In the genomic region with DNA sequence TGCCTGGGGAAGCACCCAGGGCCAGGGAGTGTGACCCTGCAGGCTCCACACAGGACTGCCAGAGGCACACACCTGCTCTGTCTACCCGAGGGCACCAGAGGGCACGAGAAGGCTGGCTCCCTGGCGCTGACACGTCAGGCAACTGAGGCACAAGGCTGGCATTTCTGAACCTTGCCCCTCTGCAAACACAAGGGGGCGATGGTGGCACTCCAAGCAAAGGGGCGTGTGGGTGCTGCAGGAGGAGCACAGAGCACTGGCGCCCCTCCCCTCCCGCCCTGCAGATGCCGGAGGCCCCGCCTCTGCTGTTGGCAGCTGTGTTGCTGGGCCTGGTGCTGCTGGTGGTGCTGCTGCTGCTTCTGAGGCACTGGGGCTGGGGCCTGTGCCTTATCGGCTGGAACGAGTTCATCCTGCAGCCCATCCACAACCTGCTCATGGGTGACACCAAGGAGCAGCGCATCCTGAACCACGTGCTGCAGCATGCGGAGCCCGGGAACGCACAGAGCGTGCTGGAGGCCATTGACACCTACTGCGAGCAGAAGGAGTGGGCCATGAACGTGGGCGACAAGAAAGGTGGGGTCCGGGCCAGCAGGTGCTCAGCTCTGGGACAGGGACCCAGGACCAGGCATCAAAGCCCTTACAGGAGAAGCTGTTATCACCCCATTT, we compare ENCODE assay signal across 8 cellular contexts. TPM values are rescaled to one million over a fixed set of nuclear protein-coding genes. Genes with fewer than 3 reads are reported as not detected.
A peak's percentile ranks its signal among the peaks of the same experiment; 100 is the strongest.
DNase-seq lines count a peak whose midpoint lies in the region; ATAC-seq and TF ChIP-seq lines count a peak whose summit lies in the region.

No MANE protein-coding gene starts in this region.

- DNase-seq in A673 (ENCODE audit: low spot score) (peak; percentile 96), NCI-H460 (ENCODE audit: extremely low read depth, low read depth) (peak; percentile 57), epithelial cell of prostate (ENCODE audit: low read depth, low spot score) (peak; percentile 66), mucosa of gallbladder (ENCODE audit: low spot score) (peak; percentile 83)
- DNase-seq in activated CD8-positive, alpha-beta memory T cell treated with anti-CD3 and anti-CD28 coated beads for 24 hours: peak; percentile 82
- peak; percentile 19 to 48 (median 35) for DNase-seq in stimulated activated naive CD4-positive, alpha-beta T cell (lab: John Stamatoyannopoulos, UW)

- peaks cover 13% of the 10 kb centered on the region for H3K36me3 ChIP-seq in A673 (ENCODE audit: insufficient read depth, low read length, poor library complexity, severe bottlenecking)

- intact Hi-C loops in A673 (cut with micrococcal nuclease; ENCODE audit: unreplicated experiment): loop anchor here (2.0 kb wide), 1 partner anchor 50 kb away; no protein-coding TSS in a partner anchor

- no TSS peak for BruUV-seq in A673 (replicated peaks; lab: Mats Ljungman, UMichigan)

- no peak overlapping the region for H3K4me3 ChIP-seq in A673 (ENCODE audit: low read depth, low read length, poor library complexity, severe bottlenecking)
- no peak overlapping the region for H3K4me3 ChIP-seq in GM12875 (ENCODE audit: low read depth, low read length)

- no peak for ATAC-seq in HG03095 (IDR thresholded peaks at IDR 0.05; ENCODE audit: unreplicated experiment)

- TF ChIP-seq CTCF in A673 (conservative IDR thresholded peaks at IDR 0.05; ENCODE audit: low read depth, low read length) (peak; percentile 87), GM12875 (IDR thresholded peaks at IDR 0.05; ENCODE audit: borderline replicate concordance, insufficient read depth, low read depth, low read length) (peak; percentile 65)

- no peaks in the 10 kb centered on the region for H3K9me3 ChIP-seq in A673 (ENCODE audit: low read depth, low read length, poor library complexity, severe bottlenecking)

- CTCF ChIA-PET in A673 (lab: Charles Lee): interaction anchor here (0.6 to 0.7 kb wide), 13 partner anchors 14 to 355 kb away, joined by 3 to 11 read pairs (median 6); a partner anchor contains a TSS

- H3K27me3 ChIP-seq in A673 (replicated peaks; ENCODE audit: insufficient read depth, low read depth, low read length, poor library complexity): no peaks in the 10 kb centered on the region

- peak overlapping the region; percentile 17 for H3K27ac ChIP-seq in A673 (ENCODE audit: low read depth, low read length, poor library complexity, severe bottlenecking)
- peak overlapping the region; percentile 63 for H3K27ac ChIP-seq in epithelial cell of prostate

- peaks cover 32% of the 10 kb centered on the region for H3K4me1 ChIP-seq in A673 (ENCODE audit: insufficient read depth, low read length, poor library complexity, severe bottlenecking)

- POLR2A ChIA-PET in A673 (lab: Charles Lee; ENCODE audit: low non-redundant PET): interaction anchor here (0.6 kb wide), 1 partner anchor 51 kb away, joined by 4 read pairs; no protein-coding TSS in a partner anchor

RNA-seq across cellular contexts. Expression of a gene that starts 20.8 kb away (rescaled TPM):
- total RNA-seq in A673 (2021): 25.2 and 32.6 TPM in 2 replicates
- 36.4 and 38.2 TPM in 2 replicates for total RNA-seq in NCI-H460 (2014; rRNA removed; shearing (Covaris generic))
- 75.8 and 96.7 TPM in 2 replicates for polyA plus RNA-seq in NCI-H460 (2014; cell fraction: nucleus; rRNA removed)
- total RNA-seq in mucosa of gallbladder: 26.9 TPM

RNA-seq across cellular contexts. Expression of a gene that starts 20.8 kb away (rescaled TPM):
- total RNA-seq in A673 (2021) (87.8 and 98.6 TPM in 2 replicates), mucosa of gallbladder (214 TPM)
- 90.3 and 100 TPM in 2 replicates for total RNA-seq in NCI-H460 (2014; rRNA removed; shearing (Covaris generic))
- polyA plus RNA-seq in NCI-H460 (2014; cell fraction: nucleus; rRNA removed): 81.6 and 104 TPM in 2 replicates

RNA-seq across cellular contexts. Expression of a gene that starts 54.2 kb away (rescaled TPM):
- 11.1 and 17.2 TPM in 2 replicates for total RNA-seq in A673 (2021)
- 0.84 and 1.4 TPM in 2 replicates for total RNA-seq in NCI-H460 (2014; rRNA removed; shearing (Covaris generic))
- polyA plus RNA-seq in NCI-H460 (2014; cell fraction: nucleus; rRNA removed): 14.9 and 23.7 TPM in 2 replicates
- total RNA-seq in mucosa of gallbladder: 44.3 TPM

RNA-seq across cellular contexts. Expression of a gene that starts 58.5 kb away (rescaled TPM):
- total RNA-seq in A673 (2021) (17.7 and 21.5 TPM in 2 replicates), mucosa of gallbladder (39.4 TPM)
- total RNA-seq in NCI-H460 (2014; rRNA removed; shearing (Covaris generic)): 13.0 and 15.2 TPM in 2 replicates
- polyA plus RNA-seq in NCI-H460 (2014; cell fraction: nucleus; rRNA removed): 27.5 and 45.6 TPM in 2 replicates

Comparison
In these comparisons a context has a peak if more than half of its experiments do, and no peak if none do; other contexts are left out.
1. DNase-seq: peak in every context shown above with its lines; median percentile 96 in A673; 83 in mucosa of gallbladder; 82 in activated CD8-positive, alpha-beta memory T cell treated with anti-CD3 and anti-CD28 coated beads for 24 hours; 66 in epithelial cell of prostate; 57 in NCI-H460; 35 in stimulated activated naive CD4-positive, alpha-beta T cell.